In genomic region chr1:200540281-200540680, GRCh38 we compare ENCODE assay signal across 26 cellular contexts.
"Had no signal": no experiment of that assay in that cellular context is flagged by ENCODE, and none has a peak within 500 bp of the region (broad histone marks: within the 10 kb centered on the region; RNA-seq: fewer than 3 reads in every experiment).

No MANE protein-coding gene starts in this region.

- H3K9me3 ChIP-seq: colonic mucosa, esophagus squamous epithelium, gastrocnemius medialis, heart right ventricle, left lung, lower lobe of right lung, mucosa of descending colon had no signal

- FAIRE-seq: endometrium, islet of Langerhans, keratinocyte had no signal

- H3K4me1 ChIP-seq: colonic mucosa, esophagus squamous epithelium, gastrocnemius medialis, heart right ventricle, left lung, lower lobe of right lung had no signal

- H3K27ac ChIP-seq: colonic mucosa, epithelial cell of prostate, esophagus squamous epithelium, gastrocnemius medialis, heart right ventricle, left lung, lower lobe of right lung had no signal

- ATAC-seq: effector memory CD8-positive, alpha-beta T cell; esophagus mucosa; gastrocnemius medialis; heart right ventricle; left cardiac atrium; left lung; left ventricle myocardium superior; lower lobe of right lung; mucosa of descending colon had no signal

- DNase-seq: colonic mucosa; cortex of kidney; effector CD8-positive, alpha-beta T cell; effector memory CD8-positive, alpha-beta T cell; endodermal cell; erythroblast; esophagus squamous epithelium; foreskin fibroblast; foreskin melanocyte; gastrocnemius medialis; glutamatergic neuron; head of caudate nucleus; heart right ventricle; hippocampal formation; left cardiac atrium; left lung; left ventricle myocardium superior; lower lobe of right lung; mesenchymal stem cell; mucosa of descending colon; naive B cell had no signal

- H3K27me3 ChIP-seq: colonic mucosa, gastrocnemius medialis, left lung had no signal

- H3K4me3 ChIP-seq: colonic mucosa, esophagus squamous epithelium, gastrocnemius medialis, heart right ventricle, left lung, lower lobe of right lung, mucosa of descending colon had no signal

- H3K36me3 ChIP-seq: colonic mucosa, esophagus squamous epithelium, gastrocnemius medialis, heart right ventricle, left lung, lower lobe of right lung had no signal
